In the genomic region with DNA sequence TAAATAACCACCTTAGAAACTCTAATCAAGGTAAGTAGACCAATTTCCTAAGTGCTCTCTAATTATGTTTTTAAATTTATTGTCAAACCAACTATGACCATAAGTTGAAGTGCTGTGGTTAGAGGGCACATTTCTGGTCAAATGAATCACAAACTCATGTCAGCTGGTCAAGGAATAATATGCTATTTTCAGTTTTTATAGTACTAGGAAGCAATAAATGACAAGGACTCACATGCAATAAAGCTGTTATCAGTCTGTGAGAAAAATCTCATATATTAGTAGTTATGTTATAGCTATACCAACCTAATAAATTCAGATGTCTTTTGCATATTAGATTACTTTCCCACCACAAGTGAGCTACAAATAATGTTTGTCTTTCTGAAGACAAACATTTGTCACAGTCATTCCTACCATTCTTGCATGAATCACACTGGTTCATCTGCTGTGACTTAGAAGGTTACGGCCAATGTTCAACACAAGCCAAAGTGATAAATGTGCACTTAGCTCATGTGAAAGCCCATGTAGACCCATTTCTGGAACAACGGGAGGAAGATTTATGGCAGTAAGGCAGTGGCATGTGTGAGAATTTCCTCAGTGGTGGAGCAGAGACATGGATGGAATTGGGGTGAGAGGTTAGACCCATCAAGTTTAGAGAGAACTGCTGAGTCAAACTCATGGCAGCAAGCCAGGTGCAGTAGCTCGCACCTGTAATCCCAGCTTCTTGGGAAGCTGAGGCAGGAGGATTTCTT, we compare ENCODE assay signal across 13 cellular contexts. TPM values are rescaled to one million over a fixed set of nuclear protein-coding genes. Genes with fewer than 3 reads are reported as not detected.
DNase-seq lines count a peak whose midpoint lies in the region; ATAC-seq, FAIRE-seq and TF ChIP-seq lines count a peak whose summit lies in the region.
"Had no signal": no experiment of that assay in that cellular context is flagged by ENCODE, and none has a peak within 500 bp of the region (broad histone marks: within the 10 kb centered on the region; RNA-seq: fewer than 3 reads in every experiment).

No MANE protein-coding gene starts in this region.

- TF ChIP-seq CTCF in LNCaP clone FGC (IDR thresholded peaks at IDR 0.05; ENCODE audit: control insufficient read depth, extremely low read depth, insufficient read depth) (no peak), bronchial epithelial cell (IDR thresholded peaks at IDR 0.05; ENCODE audit: insufficient read depth, low read length, severe bottlenecking) (no peak)

- FAIRE-seq in bronchial epithelial cell (lab: Jason Lieb, UNC): no peak

- H3K9ac ChIP-seq in mesenchymal stem cell (ENCODE audit: low read length): no peak overlapping the region

- no peak overlapping the region for H3K4me2 ChIP-seq in mesenchymal stem cell (ENCODE audit: low read length, poor library complexity, severe bottlenecking)

- H3K27ac ChIP-seq in mesenchymal stem cell (ENCODE audit: low read length, poor library complexity, severe bottlenecking) (no peak overlapping the region), substantia nigra (ENCODE audit: low read depth, low read length, poor library complexity, severe bottlenecking) (no peak overlapping the region)
- H3K27ac ChIP-seq: SJCRH30 had no signal

- no peak overlapping the region for H3K23ac ChIP-seq in mesenchymal stem cell (ENCODE audit: low read length in 2 of 2)

- ATAC-seq in HG03095 (IDR thresholded peaks at IDR 0.05; ENCODE audit: unreplicated experiment): no peak
- ATAC-seq: right cardiac atrium had no signal

- H2BK15ac ChIP-seq in mesenchymal stem cell (ENCODE audit: low read depth, poor library complexity, severe bottlenecking): no peak overlapping the region

- H2BK12ac ChIP-seq in mesenchymal stem cell (ENCODE audit: low read length in 2 of 2): no peak overlapping the region

- H2BK5ac ChIP-seq in mesenchymal stem cell (ENCODE audit: low read depth, low read length, poor library complexity, severe bottlenecking): no peak overlapping the region

- H3K9me3 ChIP-seq in mesenchymal stem cell (ENCODE audit: control insufficient read depth, low read length): no peaks in the 10 kb centered on the region
- H3K9me3 ChIP-seq: SJCRH30 had no signal

- H3K18ac ChIP-seq in mesenchymal stem cell (ENCODE audit: low read depth in 1 of 2, low read length in 2 of 2): no peak overlapping the region

- no peak overlapping the region for H4K8ac ChIP-seq in mesenchymal stem cell (ENCODE audit: low read length)

- H3K4ac ChIP-seq in mesenchymal stem cell (ENCODE audit: low read depth in 1 of 2, low read length in 2 of 2): no peak overlapping the region

- peaks cover 10% of the 10 kb centered on the region for H3K4me1 ChIP-seq in mesenchymal stem cell (ENCODE audit: control insufficient read depth, insufficient read depth, low read depth, low read length)

- H4K91ac ChIP-seq in mesenchymal stem cell (ENCODE audit: low read length): no peak overlapping the region

- no peaks in the 10 kb centered on the region for H3K79me1 ChIP-seq in mesenchymal stem cell (replicated peaks; ENCODE audit: low read length, poor library complexity, severe bottlenecking)

- no peak overlapping the region for H2BK120ac ChIP-seq in mesenchymal stem cell (ENCODE audit: low read depth, low read length)

- H3K14ac ChIP-seq in mesenchymal stem cell (ENCODE audit: low read length in 2 of 2): no peak overlapping the region

- H3K27me3 ChIP-seq in bronchial epithelial cell (ENCODE audit: control insufficient read depth, insufficient read depth, low read length) (no peaks in the 10 kb centered on the region), mesenchymal stem cell (ENCODE audit: control insufficient read depth in 1 of 2, insufficient read depth in 1 of 2, low read length in 2 of 2) (peaks cover 0 to 32% of the 10 kb centered on the region in 2 experiments)
- H3K27me3 ChIP-seq: SJCRH30 had no signal

- WGBS in mesenchymal stem cell: 10% methylated on average over 3 of the region's 3 CpGs

- no peak overlapping the region for H2AK5ac ChIP-seq in mesenchymal stem cell (ENCODE audit: low read length, severe bottlenecking)

- no peak overlapping the region for H3K4me3 ChIP-seq in LNCaP clone FGC (ENCODE audit: low read depth, low read length)
- no peak overlapping the region for H3K4me3 ChIP-seq in bronchial epithelial cell (ENCODE audit: low read depth, low read length)
- no peak overlapping the region for H3K4me3 ChIP-seq in mesenchymal stem cell (ENCODE audit: insufficient read depth in 1 of 2, low read depth in 1 of 2, low read length in 2 of 2)
- H3K4me3 ChIP-seq: SJCRH30 had no signal

- no peaks in the 10 kb centered on the region for H3K36me3 ChIP-seq in bronchial epithelial cell (ENCODE audit: control insufficient read depth, insufficient read depth, low read length)
- H3K36me3 ChIP-seq in mesenchymal stem cell (ENCODE audit: control insufficient read depth in 1 of 2, insufficient read depth in 2 of 2, low read depth in 1 of 2, low read length in 2 of 2): no peaks in the 10 kb centered on the region
- H3K36me3 ChIP-seq: SJCRH30 had no signal

- DNase-seq in EH (ENCODE audit: low read depth) (peak; percentile 99), LNCaP clone FGC (ENCODE audit: low read depth) (peak; percentile 25), bronchial epithelial cell (ENCODE audit: low read depth) (peak; percentile 71), mesenchymal stem cell (peak; percentile 81), NCI-H2227 (lab: John Stamatoyannopoulos, UW; ENCODE audit: unreplicated experiment) (no peak), NCI-H2029 treated with DMSO at 0.1 percent for 48 hours (lab: John Stamatoyannopoulos, UW) (no peak), substantia nigra (lab: John Stamatoyannopoulos, UW) (no peak)
- DNase-seq: GDM1, immature natural killer cell, NCI-H2081, right cardiac atrium had no signal

- no peak overlapping the region for H2AFZ ChIP-seq in mesenchymal stem cell (ENCODE audit: low read depth, low read length)

RNA-seq across cellular contexts. Expression of gene CCNYL1, which starts 27.4 kb away (rescaled TPM):
- total RNA-seq in bronchial epithelial cell: 5.5 and 8.3 TPM in 2 replicates
- 13.9 TPM for polyA plus RNA-seq in mesenchymal stem cell (2013, experiment 1 of 2)
- polyA plus RNA-seq in mesenchymal stem cell (2013, experiment 2 of 2): 14.8 TPM

RNA-seq across cellular contexts. Expression of gene METTL21A, which starts 58.9 kb away (rescaled TPM):
- total RNA-seq in bronchial epithelial cell: 7.7 and 11.6 TPM in 2 replicates
- 13.1 TPM for polyA plus RNA-seq in mesenchymal stem cell (2013, experiment 1 of 2)
- 13.2 TPM for polyA plus RNA-seq in mesenchymal stem cell (2013, experiment 2 of 2)

Comparison
In these comparisons a context has a peak if more than half of its experiments do, and no peak if none do; other contexts are left out.
1. DNase-seq: peak in EH (single experiment), LNCaP clone FGC (single experiment), bronchial epithelial cell (single experiment) and mesenchymal stem cell (single experiment); none in NCI-H2227 (single experiment), NCI-H2029 treated with DMSO at 0.1 percent for 48 hours (single experiment) and substantia nigra (0 of 49).